ENCODE assay signal across 12 cellular contexts in genomic region chr17:41624208-41625101, GRCh38. TPM values are rescaled to one million over a fixed set of nuclear protein-coding genes. Genes with fewer than 3 reads are reported as not detected.
DNase-seq lines count a peak whose midpoint lies in the region; ATAC-seq and TF ChIP-seq lines count a peak whose summit lies in the region.
"Had no signal": no experiment of that assay in that cellular context is flagged by ENCODE, and none has a peak within 500 bp of the region (broad histone marks: within the 10 kb centered on the region; RNA-seq: fewer than 3 reads in every experiment).

Gene KRT17, minus strand, starts transcription at chr17:41624575. Its CDS starts 66 bp downstream, at chr17:41624509.

- no peak within 1 kb of the TSS for H3K23ac ChIP-seq in mesenchymal stem cell (ENCODE audit: low read length in 2 of 2)

- H2BK120ac ChIP-seq in mesenchymal stem cell (ENCODE audit: low read depth, low read length): no peak within 1 kb of the TSS

- H3K9ac ChIP-seq in mesenchymal stem cell (ENCODE audit: low read length): no peak within 1 kb of the TSS

- peak within 1 kb of the TSS; percentile 86 for H3K4me3 Mint-ChIP-seq in MCF 10A (ENCODE audit: unreplicated experiment)
- H3K4me3 Mint-ChIP-seq in naive thymus-derived CD4-positive, alpha-beta T cell: no peak within 1 kb of the TSS
- H3K4me3 Mint-ChIP-seq: activated naive CD4-positive, alpha-beta T cell treated with anti-CD3 and anti-CD28 coated beads, Interleukin-2, amount 50 U/mL, for 24 hours; neural crest cell had no signal

- 89% methylated on average over 26 of the region's 33 CpGs for WGBS in mesenchymal stem cell

- H2BK5ac ChIP-seq in mesenchymal stem cell (ENCODE audit: low read depth, low read length, poor library complexity, severe bottlenecking): no peak within 1 kb of the TSS

- ATAC-seq in naive thymus-derived CD4-positive, alpha-beta T cell: no peak
- ATAC-seq in GM21526 (IDR thresholded peaks at IDR 0.05; ENCODE audit: low FRiP score, unreplicated experiment): no peak

- no peak within 1 kb of the TSS for H3K14ac ChIP-seq in mesenchymal stem cell (ENCODE audit: low read length in 2 of 2)

- no peak within 1 kb of the TSS for H3K4me2 ChIP-seq in mesenchymal stem cell (ENCODE audit: low read length, poor library complexity, severe bottlenecking)

- H3K4ac ChIP-seq in mesenchymal stem cell (ENCODE audit: low read depth in 1 of 2, low read length in 2 of 2): no peak within 1 kb of the TSS

- H3K27ac ChIP-seq in A673 (ENCODE audit: low read depth, low read length, poor library complexity, severe bottlenecking) (peak within 1 kb of the TSS; percentile 59), mesenchymal stem cell (ENCODE audit: low read length, poor library complexity, severe bottlenecking) (no peak within 1 kb of the TSS)
- H3K27ac ChIP-seq in naive thymus-derived CD4-positive, alpha-beta T cell (ENCODE audit: low read depth, low read length): no peak within 1 kb of the TSS

- H3K9me3 ChIP-seq in A673 (ENCODE audit: low read depth, low read length, poor library complexity, severe bottlenecking): no peaks in the 10 kb centered on the region
- no peaks in the 10 kb centered on the region for H3K9me3 ChIP-seq in mesenchymal stem cell (ENCODE audit: control insufficient read depth, low read length)
- no peaks in the 10 kb centered on the region for H3K9me3 ChIP-seq in naive thymus-derived CD4-positive, alpha-beta T cell (ENCODE audit: control insufficient read depth in 2 of 3, low read length in 3 of 3)

- H3K27me3 ChIP-seq in A673 (replicated peaks; ENCODE audit: insufficient read depth, low read depth, low read length, poor library complexity) (no peaks in the 10 kb centered on the region), mesenchymal stem cell (ENCODE audit: control insufficient read depth in 1 of 2, insufficient read depth in 1 of 2, low read length in 2 of 2) (peaks cover 4 to 32% of the 10 kb centered on the region in 2 experiments)
- H3K27me3 ChIP-seq in naive thymus-derived CD4-positive, alpha-beta T cell (ENCODE audit: control insufficient read depth in 2 of 2, insufficient read depth in 2 of 2, low read length in 2 of 2): no peaks in the 10 kb centered on the region

- H2BK15ac ChIP-seq in mesenchymal stem cell (ENCODE audit: low read depth, poor library complexity, severe bottlenecking): peak within 1 kb of the TSS; percentile 56

- TF ChIP-seq CTCF in A673 (conservative IDR thresholded peaks at IDR 0.05; ENCODE audit: low read depth, low read length) (no peak), MCF 10A (IDR thresholded peaks at IDR 0.05; ENCODE audit: unreplicated experiment) (peak; percentile 19)

- CTCF ChIA-PET in A673 (lab: Charles Lee) (no interaction called here), MCF 10A (lab: Yijun Ruan, JAX) (interaction anchor here (0.6 to 2.5 kb wide), 11 partner anchors 24 to 161 kb away, joined by 3 to 13 read pairs (median 5); no protein-coding TSS in a partner anchor)
- CTCF ChIA-PET in naive thymus-derived CD4-positive, alpha-beta T cell (lab: Charles Lee): no interaction called here

- BruUV-seq in A673 (replicated peaks; lab: Mats Ljungman, UMichigan): TSS peak; percentile 84
- BruUV-seq in MCF 10A (replicated peaks; lab: Mats Ljungman, UMichigan): TSS peak; percentile 85

- no peak within 1 kb of the TSS for H2AK5ac ChIP-seq in mesenchymal stem cell (ENCODE audit: low read length, severe bottlenecking)

- H3K9me3 Mint-ChIP-seq in MCF 10A (ENCODE audit: unreplicated experiment): no peaks in the 10 kb centered on the region
- H3K9me3 Mint-ChIP-seq in naive thymus-derived CD4-positive, alpha-beta T cell: no peaks in the 10 kb centered on the region
- H3K9me3 Mint-ChIP-seq: activated naive CD4-positive, alpha-beta T cell treated with anti-CD3 and anti-CD28 coated beads, Interleukin-2, amount 50 U/mL, for 24 hours; neural crest cell had no signal

- peaks cover 54% of the 10 kb centered on the region for H3K36me3 Mint-ChIP-seq in MCF 10A (ENCODE audit: insufficient read depth, unreplicated experiment)
- no peaks in the 10 kb centered on the region for H3K36me3 Mint-ChIP-seq in naive thymus-derived CD4-positive, alpha-beta T cell
- H3K36me3 Mint-ChIP-seq: activated naive CD4-positive, alpha-beta T cell treated with anti-CD3 and anti-CD28 coated beads, Interleukin-2, amount 50 U/mL, for 24 hours had no signal

- intact Hi-C loops in A673 (cut with micrococcal nuclease; ENCODE audit: unreplicated experiment): no loop called here
- intact Hi-C loops in MCF 10A (cut with micrococcal nuclease): loop anchor here (1.0 kb wide), 1 partner anchor 45 kb away; no protein-coding TSS in a partner anchor
- intact Hi-C loops in naive thymus-derived CD4-positive, alpha-beta T cell (cut with micrococcal nuclease): no loop called here

- H3K4me3 ChIP-seq in A673 (ENCODE audit: low read depth, low read length, poor library complexity, severe bottlenecking): peak within 1 kb of the TSS; percentile 27
- H3K4me3 ChIP-seq in mesenchymal stem cell (ENCODE audit: insufficient read depth in 1 of 2, low read depth in 1 of 2, low read length in 2 of 2): no peak within 1 kb of the TSS
- H3K4me3 ChIP-seq in naive thymus-derived CD4-positive, alpha-beta T cell (ENCODE audit: low read length): no peak within 1 kb of the TSS

- H3K4me1 ChIP-seq in A673 (ENCODE audit: insufficient read depth, low read length, poor library complexity, severe bottlenecking): peaks cover 17% of the 10 kb centered on the region
- peaks cover 39% of the 10 kb centered on the region for H3K4me1 ChIP-seq in mesenchymal stem cell (ENCODE audit: control insufficient read depth, insufficient read depth, low read depth, low read length)
- H3K4me1 ChIP-seq in naive thymus-derived CD4-positive, alpha-beta T cell (ENCODE audit: control insufficient read depth in 2 of 2, insufficient read depth in 2 of 2, low read length in 2 of 2): no peaks in the 10 kb centered on the region

- H3K27ac Mint-ChIP-seq in MCF 10A (ENCODE audit: low read depth, unreplicated experiment): peak within 1 kb of the TSS; percentile 89
- H3K27ac Mint-ChIP-seq in naive thymus-derived CD4-positive, alpha-beta T cell: no peak within 1 kb of the TSS
- H3K27ac Mint-ChIP-seq: activated naive CD4-positive, alpha-beta T cell treated with anti-CD3 and anti-CD28 coated beads, Interleukin-2, amount 50 U/mL, for 24 hours had no signal

- no peak within 1 kb of the TSS for H2BK12ac ChIP-seq in mesenchymal stem cell (ENCODE audit: low read length in 2 of 2)

- H4K8ac ChIP-seq in mesenchymal stem cell (ENCODE audit: low read length): no peak within 1 kb of the TSS

- H3K27me3 Mint-ChIP-seq in MCF 10A (ENCODE audit: insufficient read depth, unreplicated experiment): no peaks in the 10 kb centered on the region
- peaks cover 0 to 4% (median 0%) of the 10 kb centered on the region in 5 donors for H3K27me3 Mint-ChIP-seq in naive thymus-derived CD4-positive, alpha-beta T cell
- H3K27me3 Mint-ChIP-seq: activated naive CD4-positive, alpha-beta T cell treated with anti-CD3 and anti-CD28 coated beads, Interleukin-2, amount 50 U/mL, for 24 hours had no signal

- H3K18ac ChIP-seq in mesenchymal stem cell (ENCODE audit: low read depth in 1 of 2, low read length in 2 of 2): no peak within 1 kb of the TSS

- POLR2A ChIA-PET in A673 (lab: Charles Lee; ENCODE audit: low non-redundant PET) (no interaction called here), MCF 10A (lab: Yijun Ruan, JAX) (interaction anchor here (0.6 to 13.2 kb wide), 31 partner anchors 9 to 1103 kb away, joined by 3 to 366 read pairs (median 4); partner anchors contain the start of genes EIF1, KRT14, KRT15 and KRT16)
- POLR2A ChIA-PET in naive thymus-derived CD4-positive, alpha-beta T cell (lab: Charles Lee): no interaction called here

- peak; percentile 29 for DNase-seq in A673 (ENCODE audit: low spot score)
- DNase-seq in HPDE6-E6E7 (ENCODE audit: extremely low spot score): peak; percentile 75
- DNase-seq in MCF 10A (ENCODE audit: unreplicated experiment): peak; percentile 93
- DNase-seq in mesenchymal stem cell: no peak
- no peak for DNase-seq in naive thymus-derived CD4-positive, alpha-beta T cell
- DNase-seq in NOMO-1 treated with dmso at 0.1 percent for 144 hours (lab: John Stamatoyannopoulos, UW; ENCODE audit: unreplicated experiment): no peak
- no peak for DNase-seq in stimulated activated CD4-positive, alpha-beta T cell treated with anti-CD3 and anti-CD28 coated beads, Interleukin-4, amount 100 ng/mL, for 4 hours
- DNase-seq: NCI-H1930 had no signal

- H3K79me1 ChIP-seq in mesenchymal stem cell (replicated peaks; ENCODE audit: low read length, poor library complexity, severe bottlenecking): no peaks in the 10 kb centered on the region

- H2AFZ ChIP-seq in mesenchymal stem cell (ENCODE audit: low read depth, low read length): no peak within 1 kb of the TSS

- H3K36me3 ChIP-seq in A673 (ENCODE audit: insufficient read depth, low read length, poor library complexity, severe bottlenecking) (no peaks in the 10 kb centered on the region), mesenchymal stem cell (ENCODE audit: control insufficient read depth in 1 of 2, insufficient read depth in 2 of 2, low read depth in 1 of 2, low read length in 2 of 2) (no peaks in the 10 kb centered on the region)
- H3K36me3 ChIP-seq in naive thymus-derived CD4-positive, alpha-beta T cell (ENCODE audit: control insufficient read depth in 2 of 3, insufficient read depth in 3 of 3, low read length in 3 of 3): no peaks in the 10 kb centered on the region

- H3K4me1 Mint-ChIP-seq in MCF 10A (ENCODE audit: insufficient read depth, unreplicated experiment): peaks cover 47% of the 10 kb centered on the region
- H3K4me1 Mint-ChIP-seq in naive thymus-derived CD4-positive, alpha-beta T cell: peaks cover 0 to 5% (median 0%) of the 10 kb centered on the region in 7 donors
- H3K4me1 Mint-ChIP-seq: activated naive CD4-positive, alpha-beta T cell treated with anti-CD3 and anti-CD28 coated beads, Interleukin-2, amount 50 U/mL, for 24 hours; neural crest cell had no signal

- H4K91ac ChIP-seq in mesenchymal stem cell (ENCODE audit: low read length): no peak within 1 kb of the TSS

RNA-seq across cellular contexts. Expression of gene KRT17, which starts in this region (rescaled TPM):
- total RNA-seq in A673 (2021): 54.1 and 82.2 TPM in 2 replicates
- total RNA-seq in MCF 10A (2022): 1,990 and 4,105 TPM in 2 replicates
- polyA plus RNA-seq in mesenchymal stem cell (2013, experiment 1 of 2): 0.10 TPM
- not detected for polyA plus RNA-seq in mesenchymal stem cell (2013, experiment 2 of 2)
- not detected for total RNA-seq in naive thymus-derived CD4-positive, alpha-beta T cell
- not detected for polyA plus RNA-seq in naive thymus-derived CD4-positive, alpha-beta T cell
- total RNA-seq: neural crest cell, subcutaneous adipose tissue had no signal

Comparison
In these comparisons a context has a peak if more than half of its experiments do, and no peak if none do; other contexts are left out.
1. RNA of gene KRT17 (total RNA-seq): 1,990 to 4,105 TPM in MCF 10A; 54.1 to 82.2 TPM in A673 and not detected in naive thymus-derived CD4-positive, alpha-beta T cell; every median in the first group is over 10 times any median in the second.
2. DNase-seq: peak in A673 (single experiment), HPDE6-E6E7 (single experiment) and MCF 10A (single experiment); none in mesenchymal stem cell (single experiment), naive thymus-derived CD4-positive, alpha-beta T cell (0 of 9), NOMO-1 treated with dmso at 0.1 percent for 144 hours (single experiment) and stimulated activated CD4-positive, alpha-beta T cell treated with anti-CD3 and anti-CD28 coated beads, Interleukin-4, amount 100 ng/mL, for 4 hours (0 of 2).